Comparison of ENCODE assay signal across 8 cellular contexts in the genomic region with DNA sequence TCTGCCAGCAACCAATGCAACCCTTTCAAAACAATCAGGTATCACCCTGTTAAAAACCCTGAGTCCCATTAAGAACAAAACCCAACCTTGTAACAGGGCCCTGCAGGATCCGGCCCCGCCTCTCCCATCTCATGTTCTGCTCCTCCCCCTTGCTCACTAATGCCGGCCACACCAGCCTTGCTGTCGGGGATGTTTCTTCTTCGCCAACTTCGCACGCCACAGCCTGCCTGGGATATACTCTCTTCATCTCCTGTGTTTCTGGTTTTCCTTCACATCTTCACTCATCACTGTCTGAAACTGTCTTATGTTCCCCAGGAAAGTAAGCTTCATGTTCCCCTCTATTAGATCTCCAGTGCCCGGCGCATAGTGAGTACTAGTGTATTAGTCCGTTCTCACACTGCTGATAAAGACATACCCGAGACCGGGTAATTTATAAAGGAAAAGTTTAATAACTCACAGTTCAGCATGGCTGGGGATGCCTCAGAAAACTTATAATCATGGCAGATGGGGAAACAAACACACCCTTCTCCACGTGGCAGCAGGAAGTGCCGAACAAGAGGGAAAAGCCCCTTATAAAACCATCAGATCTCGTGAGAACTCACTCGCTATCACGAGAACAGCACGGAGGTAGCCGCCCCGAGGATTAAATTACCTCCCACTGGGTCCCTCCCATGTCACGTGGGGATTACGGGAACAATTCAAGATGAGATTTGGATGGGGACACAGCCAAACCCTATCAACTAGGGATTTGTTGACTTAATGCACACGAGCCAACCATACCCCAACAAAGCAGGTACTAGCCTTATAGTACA. TPM values are rescaled to one million over a fixed set of nuclear protein-coding genes. Genes with fewer than 3 reads are reported as not detected.
A peak's percentile ranks its signal among the peaks of the same experiment; 100 is the strongest.
DNase-seq lines count a peak whose midpoint lies in the region; ATAC-seq and TF ChIP-seq lines count a peak whose summit lies in the region.

No MANE protein-coding gene starts in this region.

- in situ Hi-C loops in G401 (cut with HindIII; ENCODE audit: low sequenced_read_pairs), result no loop called here

- no peak for TF ChIP-seq CTCF in prostate gland (IDR thresholded peaks at IDR 0.05)

- H3K9me3 Mint-ChIP-seq in T-helper 2 cell treated with Interferon-gamma antibody and Interleukin-4, amounts not matched to agents 5 μg/mL and 100 μg/mL, for 36 hours, result no peaks in the 10 kb centered on the region

- H3K27ac Mint-ChIP-seq in T-helper 2 cell treated with Interferon-gamma antibody and Interleukin-4, amounts not matched to agents 5 μg/mL and 100 μg/mL, for 36 hours, result no peak overlapping the region

- H3K36me3 Mint-ChIP-seq in T-helper 2 cell treated with Interferon-gamma antibody and Interleukin-4, amounts not matched to agents 5 μg/mL and 100 μg/mL, for 36 hours (ENCODE audit: low read depth), result peaks cover 25% of the 10 kb centered on the region

- H3K27ac ChIP-seq in prostate gland, result peak overlapping the region; percentile 75 to 86

- no peaks in the 10 kb centered on the region for H3K36me3 ChIP-seq in prostate gland

- WGBS in prostate gland, result 14% methylated on average over 23 of the region's 23 CpGs

- intact Hi-C loops in prostate gland (cut with DNase I), result loop anchor here (5.0 to 10.0 kb wide), 3 partner anchors 122 to 329 kb away; no protein-coding TSS in a partner anchor

- no peaks in the 10 kb centered on the region for H3K27me3 ChIP-seq in prostate gland (replicated peaks; ENCODE audit: insufficient read depth)

- ATAC-seq in GM18502 (IDR thresholded peaks at IDR 0.05; ENCODE audit: poor library complexity, unreplicated experiment), result no peak

- H3K27me3 Mint-ChIP-seq in T-helper 2 cell treated with Interferon-gamma antibody and Interleukin-4, amounts not matched to agents 5 μg/mL and 100 μg/mL, for 36 hours (ENCODE audit: low read depth), result no peaks in the 10 kb centered on the region

- H3K4me3 ChIP-seq in prostate gland, result peak overlapping the region; percentile 25 to 34

- H3K4me3 Mint-ChIP-seq in T-helper 2 cell treated with Interferon-gamma antibody and Interleukin-4, amounts not matched to agents 5 μg/mL and 100 μg/mL, for 36 hours, result no peak overlapping the region

- no peaks in the 10 kb centered on the region for H3K9me3 ChIP-seq in prostate gland

- peaks cover 6% of the 10 kb centered on the region for H3K4me1 ChIP-seq in prostate gland (replicated peaks)

- DNase-seq in EH (ENCODE audit: low read depth), result peak; percentile 91
- DNase-seq in SW480 (ENCODE audit: low spot score), result peak; percentile 54
- DNase-seq in glomerular visceral epithelial cell (ENCODE audit: extremely low spot score), result peak; percentile 25
- DNase-seq in prostate gland (ENCODE audit: low spot score), result peak; percentile 85
- DNase-seq in T-helper 2 cell treated with Interferon-gamma antibody and Interleukin-4, amounts not matched to agents 5 μg/mL and 100 μg/mL, for 36 hours (ENCODE audit: low spot score), result no peak
- no peak for DNase-seq in NCI-H2227 (lab: John Stamatoyannopoulos, UW; ENCODE audit: unreplicated experiment)
- DNase-seq in G401 (ENCODE audit: low spot score), result no peak

- TF ChIP-seq POLR2A in prostate gland (IDR thresholded peaks at IDR 0.05), result no peak

- peaks cover 36% of the 10 kb centered on the region for H3K4me1 Mint-ChIP-seq in T-helper 2 cell treated with Interferon-gamma antibody and Interleukin-4, amounts not matched to agents 5 μg/mL and 100 μg/mL, for 36 hours (ENCODE audit: low read depth)

RNA-seq across cellular contexts. Expression of gene TP53RK, which starts 5.1 kb away (rescaled TPM):
- 10 to 100 TPM; 23.2 to 29.6 TPM for total RNA-seq in prostate gland
- 24.4 and 25.2 TPM in 2 replicates for total RNA-seq in G401 (2014; rRNA removed; shearing (Covaris generic))

RNA-seq across cellular contexts. Expression of gene SLC2A10, which starts 25.3 kb away (rescaled TPM):
- 10 to 100 TPM; 49.8 to 54.9 TPM for total RNA-seq in prostate gland
- total RNA-seq in G401 (2014; rRNA removed; shearing (Covaris generic)), result 2.4 and 3.4 TPM in 2 replicates

RNA-seq across cellular contexts. Expression of gene SLC13A3, which starts 32.9 kb away (rescaled TPM):
- 10 to 100 TPM; 10.5 to 16.9 TPM for total RNA-seq in prostate gland
- total RNA-seq in G401 (2014; rRNA removed; shearing (Covaris generic)), result not detected in 2 replicates

Comparison
In these comparisons a context has a peak if more than half of its experiments do, and no peak if none do; other contexts are left out.
1. DNase-seq: peak in EH (single experiment), SW480 (single experiment), glomerular visceral epithelial cell (single experiment) and prostate gland (single experiment); none in T-helper 2 cell treated with Interferon-gamma antibody and Interleukin-4, amounts not matched to agents 5 μg/mL and 100 μg/mL, for 36 hours (single experiment), NCI-H2227 (single experiment) and G401 (single experiment).
2. RNA of gene SLC2A10, which starts 25.3 kb away (total RNA-seq): 49.8 to 54.9 TPM in prostate gland; 2.4 to 3.4 TPM in G401; every median in the first group is over 10 times any median in the second.
3. RNA of gene SLC13A3, which starts 32.9 kb away (total RNA-seq): 10.5 to 16.9 TPM in prostate gland; not detected in G401; every median in the first group is over 10 times any median in the second.